1 cellular context compared by ENCODE assay signal in genomic region chr5:133290669-133291235, GRCh38.
A peak's percentile ranks its signal among the peaks of the same experiment; 100 is the strongest.
TF ChIP-seq lines count a peak whose summit lies in the region.

No MANE protein-coding gene starts in this region.

TF ChIP-seq in K562, 482 proteins besides CTCF, POLR2A, EP300 and RAD21 (continued from another document):
- TF ChIP-seq MLX (CRISPR knock-in tag; conservative IDR thresholded peaks at IDR 0.05) (no peak), KAT8 (IDR thresholded peaks at IDR 0.05; ENCODE audit: low read depth) (no peak), POLR2AphosphoS5 (IDR thresholded peaks at IDR 0.05; ENCODE audit: control insufficient read depth, insufficient read depth, low read depth, low read length) (no peak), SRSF9 (IDR thresholded peaks at IDR 0.05; ENCODE audit: borderline replicate concordance, low read depth, low read length) (no peak), ZKSCAN1 (IDR thresholded peaks at IDR 0.05; ENCODE audit: low read depth, low read length) (no peak), ZNF124 (CRISPR knock-in tag; IDR thresholded peaks at IDR 0.05) (no peak), USF1 (CRISPR knock-in tag; IDR thresholded peaks at IDR 0.05) (peak; percentile 59), PTBP1 (IDR thresholded peaks at IDR 0.05; ENCODE audit: low read depth, low read length) (no peak), BHLHE40 (IDR thresholded peaks at IDR 0.05; ENCODE audit: low read length) (peak; percentile 34; the same call in 1 of the 2 replicates), EWSR1 (IDR thresholded peaks at IDR 0.05; ENCODE audit: borderline replicate concordance, low read depth, partially characterized antibody) (no peak), C11orf30 (IDR thresholded peaks at IDR 0.05; ENCODE audit: low read depth) (no peak), TFAP4 (CRISPR knock-in tag; IDR thresholded peaks at IDR 0.05; ENCODE audit: borderline replicate concordance) (no peak), SETDB1 (IDR thresholded peaks at IDR 0.05; ENCODE audit: low read length) (no peak), PRMT5 (CRISPR knock-in tag; IDR thresholded peaks at IDR 0.05) (no peak), RAD51 (IDR thresholded peaks at IDR 0.05; ENCODE audit: borderline replicate concordance, low read depth) (no peak), CBFA2T2 (conservative IDR thresholded peaks at IDR 0.05) (no peak), ZNF324 (CRISPR knock-in tag; IDR thresholded peaks at IDR 0.05) (no peak), USF2 (CRISPR knock-in tag; IDR thresholded peaks at IDR 0.05) (peak; percentile 47), TSC22D4 (tag; IDR thresholded peaks at IDR 0.05) (no peak), TCFL5 (CRISPR knock-in tag; conservative IDR thresholded peaks at IDR 0.05) (no peak)
